9 cellular contexts compared by ENCODE assay signal in the genomic region with DNA sequence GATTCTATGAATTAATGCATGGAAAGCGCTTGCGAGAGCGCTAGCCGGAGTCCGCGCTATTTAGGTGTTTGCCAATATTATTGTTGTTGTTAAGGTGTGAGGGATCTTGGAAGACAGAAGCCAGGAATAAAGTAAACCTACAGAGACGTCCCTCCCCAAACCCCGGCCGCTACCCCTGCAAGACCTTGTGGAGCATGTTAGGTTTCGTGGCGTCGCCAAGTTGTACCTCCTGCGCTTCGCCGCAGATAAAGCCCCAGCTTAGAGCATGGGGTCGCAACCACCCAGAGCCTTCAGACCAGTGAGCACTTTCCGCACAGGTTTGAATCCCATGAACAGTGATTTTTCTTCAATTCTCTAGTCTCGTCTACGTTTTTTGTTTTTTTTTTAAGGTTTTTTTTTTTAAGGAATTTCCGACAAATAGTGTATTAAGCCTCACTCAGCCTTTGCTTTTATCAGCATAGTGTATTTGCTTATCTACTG. TPM values are rescaled to one million over a fixed set of nuclear protein-coding genes. Genes with fewer than 3 reads are reported as not detected.
DNase-seq lines count a peak whose midpoint lies in the region; ATAC-seq, FAIRE-seq and TF ChIP-seq lines count a peak whose summit lies in the region.
"Had no signal": no experiment of that assay in that cellular context is flagged by ENCODE, and none has a peak within 500 bp of the region (broad histone marks: within the 10 kb centered on the region; RNA-seq: fewer than 3 reads in every experiment).

No MANE protein-coding gene starts in this region.

- H3K4me3 ChIP-seq in endothelial cell of umbilical vein (replicated peaks in 1 of 3; ENCODE audit: insufficient read depth in 1 of 3, low read depth in 1 of 3, low read length in 3 of 3) (peak overlapping the region; percentile 33 to 49 (median 33)), osteoblast (ENCODE audit: insufficient read depth, low read length) (peak overlapping the region; percentile 73)

- no peak for FAIRE-seq in endothelial cell of umbilical vein (lab: Jason Lieb, UNC)

- H3K27me3 ChIP-seq in endothelial cell of umbilical vein (ENCODE audit: control insufficient read depth in 2 of 2, insufficient read depth in 2 of 2, low read length in 2 of 2) (peaks cover 37 to 78% of the 10 kb centered on the region in 2 experiments), osteoblast (ENCODE audit: insufficient read depth, low read length) (peaks cover 80% of the 10 kb centered on the region)

- dilution Hi-C loops in endothelial cell of umbilical vein (cut with MboI; ENCODE audit: extremely low pct_ligation_motif_present, low sequenced_read_pairs): no loop called here

- no peaks in the 10 kb centered on the region for H3K79me2 ChIP-seq in endothelial cell of umbilical vein (ENCODE audit: control insufficient read depth, insufficient read depth, low read length)
- no peaks in the 10 kb centered on the region for H3K79me2 ChIP-seq in osteoblast (ENCODE audit: insufficient read depth, low read length)

- H2AFZ ChIP-seq in endothelial cell of umbilical vein (ENCODE audit: low read depth, low read length): peak overlapping the region; percentile 61
- H2AFZ ChIP-seq in osteoblast (ENCODE audit: low read length): peak overlapping the region; percentile 94

- CTCF ChIA-PET in endothelial cell of umbilical vein (lab: Charles Lee): interaction anchor here (0.9 to 1.6 kb wide), 5 partner anchors 12 to 67 kb away, joined by 3 to 4 read pairs (median 3); partner anchors contain the start of gene ZKSCAN8

- POLR2A ChIA-PET in endothelial cell of umbilical vein (lab: Charles Lee): interaction anchor here (1.5 kb wide), 1 partner anchor 67 kb away, joined by 4 read pairs; the partner anchor contains the start of gene ZKSCAN8

- intact Hi-C loops in endothelial cell of umbilical vein (cut with micrococcal nuclease): no loop called here

- H3K36me3 ChIP-seq in endothelial cell of umbilical vein (ENCODE audit: control insufficient read depth in 2 of 2, extremely low read depth in 1 of 2, insufficient read depth in 2 of 2, low read length in 2 of 2): no peaks in the 10 kb centered on the region
- H3K36me3 ChIP-seq in osteoblast (ENCODE audit: insufficient read depth, low read length): no peaks in the 10 kb centered on the region

- TF ChIP-seq CTCF in endothelial cell of umbilical vein (IDR thresholded peaks at IDR 0.05; ENCODE audit: extremely low read depth in 1 of 2, insufficient read depth in 1 of 2, low read depth in 1 of 2, low read length in 2 of 2) (no peak), osteoblast (IDR thresholded peaks at IDR 0.05; ENCODE audit: extremely low read depth, low read depth, low read length) (no peak)

- H3K9me3 ChIP-seq in endothelial cell of umbilical vein (replicated peaks; ENCODE audit: control insufficient read depth, insufficient read depth, low read length): no peaks in the 10 kb centered on the region
- H3K9me3 ChIP-seq in osteoblast (ENCODE audit: low read depth, low read length): no peaks in the 10 kb centered on the region

- BruUV-seq in endothelial cell of umbilical vein (replicated peaks; lab: Mats Ljungman, UMichigan): no TSS peak

- ATAC-seq in HG03442 (IDR thresholded peaks at IDR 0.05; ENCODE audit: unreplicated experiment) (no peak), GM21526 (IDR thresholded peaks at IDR 0.05; ENCODE audit: low FRiP score, unreplicated experiment) (no peak)

- peaks cover 21% of the 10 kb centered on the region for H3K4me1 ChIP-seq in endothelial cell of umbilical vein (ENCODE audit: control insufficient read depth, extremely low read depth, insufficient read depth, low read length)
- peaks cover 17% of the 10 kb centered on the region for H3K4me1 ChIP-seq in osteoblast (ENCODE audit: insufficient read depth, low read length)

- DNase-seq in EL: peak; percentile 15
- peak; percentile 32 for DNase-seq in NCI-H69 (lab: John Stamatoyannopoulos, UW)
- DNase-seq in endothelial cell of umbilical vein (ENCODE audit: low read depth, low spot score): no peak
- no peak for DNase-seq in osteoblast (ENCODE audit: insufficient read length, low spot score, missing footprints)
- no peak for DNase-seq in cerebellar nuclear complex (lab: John Stamatoyannopoulos, UW)
- DNase-seq in HK-2 (ENCODE audit: unreplicated experiment): no peak
- DNase-seq: NCI-H345 had no signal

- TF ChIP-seq POLR2A in endothelial cell of umbilical vein (IDR thresholded peaks at IDR 0.05; ENCODE audit: low read depth, low read length): no peak

- H3K4me2 ChIP-seq in endothelial cell of umbilical vein (ENCODE audit: insufficient read depth, low read length) (peak overlapping the region; percentile 96), osteoblast (ENCODE audit: insufficient read depth, low read length) (peak overlapping the region; percentile 88)

- no peaks in the 10 kb centered on the region for H4K20me1 ChIP-seq in endothelial cell of umbilical vein (replicated peaks; ENCODE audit: control insufficient read depth, extremely low read depth, insufficient read depth, low read length)
- no peaks in the 10 kb centered on the region for H4K20me1 ChIP-seq in osteoblast (ENCODE audit: insufficient read depth, low read length)

- H3K9me1 ChIP-seq in endothelial cell of umbilical vein (replicated peaks; ENCODE audit: control insufficient read depth, extremely low read depth, insufficient read depth, low read length): no peaks in the 10 kb centered on the region

- H3K9ac ChIP-seq in endothelial cell of umbilical vein (replicated peaks; ENCODE audit: extremely low read depth, insufficient read depth, low read length): no peak overlapping the region

- H3K27ac ChIP-seq in endothelial cell of umbilical vein (ENCODE audit: insufficient read depth, low read depth, low read length) (no peak overlapping the region), osteoblast (ENCODE audit: low read depth, low read length) (no peak overlapping the region)

TF ChIP-seq in endothelial cell of umbilical vein, 7 proteins besides CTCF, POLR2A, EP300 and RAD21:
- TF ChIP-seq EZH2 (IDR thresholded peaks at IDR 0.05; ENCODE audit: borderline replicate concordance, low read depth, low read length, severe bottlenecking): peak; percentile 77
- no peak for TF ChIP-seq FOS (IDR thresholded peaks at IDR 0.05; ENCODE audit: borderline replicate concordance, insufficient read depth, low read length)

RNA-seq across cellular contexts. Expression of gene ZSCAN9, which starts 16.9 kb away (rescaled TPM):
- total RNA-seq in endothelial cell of umbilical vein: 18.0 and 18.6 TPM in 2 replicates
- 10.5 and 11.7 TPM in 2 replicates for polyA plus RNA-seq in endothelial cell of umbilical vein
- polyA plus RNA-seq in endothelial cell of umbilical vein (2011; cell fraction: cytosol; rRNA removed): 11.5 and 13.2 TPM in 2 replicates
- polyA plus RNA-seq in endothelial cell of umbilical vein (2011; cell fraction: nucleus; rRNA removed): 30.0 and 36.8 TPM in 2 replicates
- 10.9 and 12.6 TPM in 2 replicates for polyA plus RNA-seq in endothelial cell of umbilical vein (2012)
- polyA minus RNA-seq in endothelial cell of umbilical vein: 19.1 and 19.7 TPM in 2 replicates
- 6.1 TPM for polyA minus RNA-seq in endothelial cell of umbilical vein (2011; cell fraction: cytosol; rRNA and poly(A)+ RNA removed)
- 26.8 and 32.7 TPM in 2 replicates for polyA minus RNA-seq in endothelial cell of umbilical vein (2011; cell fraction: nucleus; rRNA and poly(A)+ RNA removed)
- 10.9 and 11.2 TPM in 2 replicates for total RNA-seq in osteoblast

RNA-seq across cellular contexts. Expression of gene ZKSCAN4, which starts 43.8 kb away (rescaled TPM):
- total RNA-seq in endothelial cell of umbilical vein: 3.6 and 4.1 TPM in 2 replicates
- 1.0 and 1.3 TPM in 2 replicates for polyA plus RNA-seq in endothelial cell of umbilical vein
- polyA plus RNA-seq in endothelial cell of umbilical vein (2011; cell fraction: cytosol; rRNA removed): 1.8 and 2.0 TPM in 2 replicates
- polyA plus RNA-seq in endothelial cell of umbilical vein (2011; cell fraction: nucleus; rRNA removed): 2.2 and 2.4 TPM in 2 replicates
- 2.3 and 3.3 TPM in 2 replicates for polyA plus RNA-seq in endothelial cell of umbilical vein (2012)
- 1.8 and 2.1 TPM in 2 replicates for polyA minus RNA-seq in endothelial cell of umbilical vein
- polyA minus RNA-seq in endothelial cell of umbilical vein (2011; cell fraction: cytosol; rRNA and poly(A)+ RNA removed): 2.9 TPM
- 1.6 TPM in 2 replicates for polyA minus RNA-seq in endothelial cell of umbilical vein (2011; cell fraction: nucleus; rRNA and poly(A)+ RNA removed)
- 6.5 and 7.4 TPM in 2 replicates for total RNA-seq in osteoblast

RNA-seq across cellular contexts. Expression of gene NKAPL, which starts 50.9 kb away (rescaled TPM):
- total RNA-seq in endothelial cell of umbilical vein: 1.1 and 1.6 TPM in 2 replicates
- polyA plus RNA-seq in endothelial cell of umbilical vein: 0.53 and 0.72 TPM in 2 replicates
- 0.75 and 0.78 TPM in 2 replicates for polyA plus RNA-seq in endothelial cell of umbilical vein (2011; cell fraction: cytosol; rRNA removed)
- polyA plus RNA-seq in endothelial cell of umbilical vein (2011; cell fraction: nucleus; rRNA removed): 0.24 and 0.29 TPM in 2 replicates
- 0.61 and 1.2 TPM in 2 replicates for polyA plus RNA-seq in endothelial cell of umbilical vein (2012)
- polyA minus RNA-seq in endothelial cell of umbilical vein: 0.17 and 0.96 TPM in 2 replicates
- not detected for polyA minus RNA-seq in endothelial cell of umbilical vein (2011; cell fraction: cytosol; rRNA and poly(A)+ RNA removed)
- polyA minus RNA-seq in endothelial cell of umbilical vein (2011; cell fraction: nucleus; rRNA and poly(A)+ RNA removed): 0.43 and 0.53 TPM in 2 replicates
- 1.1 and 1.2 TPM in 2 replicates for total RNA-seq in osteoblast

RNA-seq across cellular contexts. Expression of gene ZSCAN26, which starts 58.7 kb away (rescaled TPM):
- total RNA-seq in endothelial cell of umbilical vein (12.7 and 14.1 TPM in 2 replicates), osteoblast (15.2 and 22.4 TPM in 2 replicates)
- 11.2 and 12.8 TPM in 2 replicates for polyA plus RNA-seq in endothelial cell of umbilical vein
- polyA plus RNA-seq in endothelial cell of umbilical vein (2011; cell fraction: cytosol; rRNA removed): 14.4 and 15.3 TPM in 2 replicates
- polyA plus RNA-seq in endothelial cell of umbilical vein (2011; cell fraction: nucleus; rRNA removed): 57.4 and 65.5 TPM in 2 replicates
- polyA plus RNA-seq in endothelial cell of umbilical vein (2012): 9.8 and 10.3 TPM in 2 replicates
- polyA minus RNA-seq in endothelial cell of umbilical vein: 19.4 and 21.0 TPM in 2 replicates
- polyA minus RNA-seq in endothelial cell of umbilical vein (2011; cell fraction: cytosol; rRNA and poly(A)+ RNA removed): 3.5 TPM
- polyA minus RNA-seq in endothelial cell of umbilical vein (2011; cell fraction: nucleus; rRNA and poly(A)+ RNA removed): 23.6 and 27.2 TPM in 2 replicates

Comparison
In these comparisons a context has a peak if more than half of its experiments do, and no peak if none do; other contexts are left out.
1. DNase-seq: peak in EL (single experiment) and NCI-H69 (single experiment); none in endothelial cell of umbilical vein (single experiment), osteoblast (single experiment), cerebellar nuclear complex (0 of 2) and HK-2 (single experiment).